Comparison of ENCODE assay signal across 1 cellular context in the genomic region with DNA sequence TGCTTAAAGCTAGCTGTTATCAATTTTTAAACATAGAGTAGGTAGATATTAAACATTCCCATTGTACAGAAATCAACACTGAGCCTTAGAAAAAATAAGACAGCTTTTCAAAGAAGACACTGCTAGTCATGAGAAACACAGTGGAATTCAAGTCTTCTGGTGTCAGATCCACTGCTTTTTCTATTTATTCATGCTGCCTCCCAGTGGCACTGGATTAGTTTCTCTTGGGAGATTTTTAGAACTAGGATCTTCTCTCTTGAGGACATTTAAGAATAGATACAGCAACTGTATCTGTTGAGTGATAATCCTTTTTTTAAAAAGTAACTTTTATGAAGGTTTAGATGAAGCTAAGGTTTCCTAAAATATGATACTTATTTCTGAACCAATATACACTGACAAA.
TF ChIP-seq lines count a peak whose summit lies in the region.

No MANE protein-coding gene starts in this region.

TF ChIP-seq in GM23338, 12 proteins besides CTCF, POLR2A, EP300 and RAD21 (continued from another document):
- TF ChIP-seq, protein P1, sequence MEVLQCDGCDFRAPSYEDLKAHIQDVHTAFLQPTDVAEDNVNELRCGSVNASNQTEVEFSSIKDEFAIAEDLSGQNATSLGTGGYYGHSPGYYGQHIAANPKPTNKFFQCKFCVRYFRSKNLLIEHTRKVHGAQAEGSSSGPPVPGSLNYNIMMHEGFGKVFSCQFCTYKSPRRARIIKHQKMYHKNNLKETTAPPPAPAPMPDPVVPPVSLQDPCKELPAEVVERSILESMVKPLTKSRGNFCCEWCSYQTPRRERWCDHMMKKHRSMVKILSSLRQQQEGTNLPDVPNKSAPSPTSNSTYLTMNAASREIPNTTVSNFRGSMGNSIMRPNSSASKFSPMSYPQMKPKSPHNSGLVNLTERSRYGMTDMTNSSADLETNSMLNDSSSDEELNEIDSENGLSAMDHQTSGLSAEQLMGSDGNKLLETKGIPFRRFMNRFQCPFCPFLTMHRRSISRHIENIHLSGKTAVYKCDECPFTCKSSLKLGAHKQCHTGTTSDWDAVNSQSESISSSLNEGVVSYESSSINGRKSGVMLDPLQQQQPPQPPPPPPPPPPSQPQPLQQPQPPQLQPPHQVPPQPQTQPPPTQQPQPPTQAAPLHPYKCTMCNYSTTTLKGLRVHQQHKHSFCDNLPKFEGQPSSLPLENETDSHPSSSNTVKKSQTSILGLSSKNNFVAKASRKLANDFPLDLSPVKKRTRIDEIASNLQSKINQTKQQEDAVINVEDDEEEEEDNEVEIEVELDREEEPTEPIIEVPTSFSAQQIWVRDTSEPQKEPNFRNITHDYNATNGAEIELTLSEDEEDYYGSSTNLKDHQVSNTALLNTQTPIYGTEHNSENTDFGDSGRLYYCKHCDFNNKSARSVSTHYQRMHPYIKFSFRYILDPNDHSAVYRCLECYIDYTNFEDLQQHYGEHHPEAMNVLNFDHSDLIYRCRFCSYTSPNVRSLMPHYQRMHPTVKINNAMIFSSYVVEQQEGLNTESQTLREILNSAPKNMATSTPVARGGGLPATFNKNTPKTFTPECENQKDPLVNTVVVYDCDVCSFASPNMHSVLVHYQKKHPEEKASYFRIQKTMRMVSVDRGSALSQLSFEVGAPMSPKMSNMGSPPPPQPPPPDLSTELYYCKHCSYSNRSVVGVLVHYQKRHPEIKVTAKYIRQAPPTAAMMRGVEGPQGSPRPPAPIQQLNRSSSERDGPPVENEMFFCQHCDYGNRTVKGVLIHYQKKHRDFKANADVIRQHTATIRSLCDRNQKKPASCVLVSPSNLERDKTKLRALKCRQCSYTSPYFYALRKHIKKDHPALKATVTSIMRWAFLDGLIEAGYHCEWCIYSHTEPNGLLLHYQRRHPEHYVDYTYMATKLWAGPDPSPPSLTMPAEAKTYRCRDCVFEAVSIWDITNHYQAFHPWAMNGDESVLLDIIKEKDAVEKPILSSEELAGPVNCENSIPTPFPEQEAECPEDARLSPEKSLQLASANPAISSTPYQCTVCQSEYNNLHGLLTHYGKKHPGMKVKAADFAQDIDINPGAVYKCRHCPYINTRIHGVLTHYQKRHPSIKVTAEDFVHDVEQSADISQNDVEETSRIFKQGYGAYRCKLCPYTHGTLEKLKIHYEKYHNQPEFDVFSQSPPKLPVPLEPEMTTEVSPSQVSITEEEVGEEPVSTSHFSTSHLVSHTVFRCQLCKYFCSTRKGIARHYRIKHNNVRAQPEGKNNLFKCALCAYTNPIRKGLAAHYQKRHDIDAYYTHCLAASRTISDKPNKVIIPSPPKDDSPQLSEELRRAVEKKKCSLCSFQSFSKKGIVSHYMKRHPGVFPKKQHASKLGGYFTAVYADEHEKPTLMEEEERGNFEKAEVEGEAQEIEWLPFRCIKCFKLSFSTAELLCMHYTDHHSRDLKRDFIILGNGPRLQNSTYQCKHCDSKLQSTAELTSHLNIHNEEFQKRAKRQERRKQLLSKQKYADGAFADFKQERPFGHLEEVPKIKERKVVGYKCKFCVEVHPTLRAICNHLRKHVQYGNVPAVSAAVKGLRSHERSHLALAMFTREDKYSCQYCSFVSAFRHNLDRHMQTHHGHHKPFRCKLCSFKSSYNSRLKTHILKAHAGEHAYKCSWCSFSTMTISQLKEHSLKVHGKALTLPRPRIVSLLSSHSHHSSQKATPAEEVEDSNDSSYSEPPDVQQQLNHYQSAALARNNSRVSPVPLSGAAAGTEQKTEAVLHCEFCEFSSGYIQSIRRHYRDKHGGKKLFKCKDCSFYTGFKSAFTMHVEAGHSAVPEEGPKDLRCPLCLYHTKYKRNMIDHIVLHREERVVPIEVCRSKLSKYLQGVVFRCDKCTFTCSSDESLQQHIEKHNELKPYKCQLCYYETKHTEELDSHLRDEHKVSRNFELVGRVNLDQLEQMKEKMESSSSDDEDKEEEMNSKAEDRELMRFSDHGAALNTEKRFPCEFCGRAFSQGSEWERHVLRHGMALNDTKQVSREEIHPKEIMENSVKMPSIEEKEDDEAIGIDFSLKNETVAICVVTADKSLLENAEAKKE (CRISPR knock-in tag; IDR thresholded peaks at IDR 0.05) = no peak
- no peak for TF ChIP-seq ZNF331 (CRISPR knock-in tag; IDR thresholded peaks at IDR 0.05; ENCODE audit: low read depth)
- TF ChIP-seq, protein P2, sequence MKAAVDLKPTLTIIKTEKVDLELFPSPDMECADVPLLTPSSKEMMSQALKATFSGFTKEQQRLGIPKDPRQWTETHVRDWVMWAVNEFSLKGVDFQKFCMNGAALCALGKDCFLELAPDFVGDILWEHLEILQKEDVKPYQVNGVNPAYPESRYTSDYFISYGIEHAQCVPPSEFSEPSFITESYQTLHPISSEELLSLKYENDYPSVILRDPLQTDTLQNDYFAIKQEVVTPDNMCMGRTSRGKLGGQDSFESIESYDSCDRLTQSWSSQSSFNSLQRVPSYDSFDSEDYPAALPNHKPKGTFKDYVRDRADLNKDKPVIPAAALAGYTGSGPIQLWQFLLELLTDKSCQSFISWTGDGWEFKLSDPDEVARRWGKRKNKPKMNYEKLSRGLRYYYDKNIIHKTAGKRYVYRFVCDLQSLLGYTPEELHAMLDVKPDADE (IDR thresholded peaks at IDR 0.05) = no peak
- no peak for TF ChIP-seq NANOG (IDR thresholded peaks at IDR 0.05; ENCODE audit: borderline replicate concordance)
